Comparison of ENCODE assay signal across 21 cellular contexts in the genomic region with DNA sequence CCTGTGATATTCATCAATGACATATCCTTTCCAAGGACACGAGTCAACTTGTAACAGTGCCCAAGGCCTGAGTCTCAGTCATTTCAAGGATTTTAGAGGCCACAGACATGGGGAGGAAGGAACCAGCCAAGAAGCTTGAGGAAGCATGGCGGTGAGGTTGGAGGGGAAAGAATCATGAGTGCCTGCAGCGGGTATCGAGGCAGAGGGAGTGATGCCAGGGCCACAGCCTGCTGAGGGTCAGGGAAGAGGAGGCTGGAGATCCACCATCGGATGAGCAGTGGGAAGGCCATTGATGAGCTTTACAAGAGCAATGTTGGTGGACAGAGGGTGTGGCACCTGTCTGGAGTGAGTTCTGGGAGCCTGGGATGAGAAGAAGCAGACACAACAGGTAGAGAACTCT.
"Had no signal": no experiment of that assay in that cellular context is flagged by ENCODE, and none has a peak within 500 bp of the region (broad histone marks: within the 10 kb centered on the region; RNA-seq: fewer than 3 reads in every experiment).

No MANE protein-coding gene starts in this region.

- DNase-seq: colonic mucosa; dermis blood vessel endothelial cell; esophagus squamous epithelium; foreskin fibroblast; head of caudate nucleus; hippocampal formation; kidney glomerular epithelial cell; mammary epithelial cell; occipital lobe; right lobe of liver; stimulated activated CD4-positive, alpha-beta T cell treated with anti-CD3 and anti-CD28 coated beads, Interleukin-15, amount 100 ng/mL, for 24 hours; stimulated activated CD4-positive, alpha-beta T cell treated with anti-CD3 and anti-CD28 coated beads, Interleukin-1b, Interleukin-23, amount 100 ng/mL, for 48 hours; stimulated activated CD4-positive, alpha-beta T cell treated with anti-CD3 and anti-CD28 coated beads, Interleukin-4, amount 100 ng/mL, for 24 hours; stimulated activated naive CD4-positive, alpha-beta T cell treated with Interleukin-2 at 50 U/mL for 16 hours; thyroid gland had no signal

- H3K9me3 ChIP-seq: colonic mucosa, esophagus squamous epithelium, mucosa of descending colon, pancreas, prostate gland, right lobe of liver, thyroid gland had no signal

- FAIRE-seq: pancreas, urothelium cell line had no signal

- H3K36me3 ChIP-seq: colonic mucosa, esophagus squamous epithelium, pancreas, prostate gland, right lobe of liver, thyroid gland had no signal

- H3K4me3 Mint-ChIP-seq: naive thymus-derived CD8-positive, alpha-beta T cell; type B pancreatic cell had no signal

- H3K4me1 ChIP-seq: colonic mucosa, esophagus squamous epithelium, pancreas, prostate gland, right lobe of liver, thyroid gland had no signal

- H3K4me3 ChIP-seq: colonic mucosa, esophagus squamous epithelium, mucosa of descending colon, pancreas, prostate gland, right lobe of liver, thyroid gland had no signal

- H3K27me3 ChIP-seq: colonic mucosa, esophagus squamous epithelium, right lobe of liver, thyroid gland had no signal

- H3K36me3 Mint-ChIP-seq: naive thymus-derived CD8-positive, alpha-beta T cell; type B pancreatic cell had no signal

- H3K9me3 Mint-ChIP-seq: naive thymus-derived CD8-positive, alpha-beta T cell; type B pancreatic cell had no signal

- H3K27ac Mint-ChIP-seq: type B pancreatic cell had no signal

- H3K27ac ChIP-seq: colonic mucosa, esophagus squamous epithelium, pancreas, prostate gland, right lobe of liver, thyroid gland had no signal

- ATAC-seq: mucosa of descending colon; naive thymus-derived CD8-positive, alpha-beta T cell; pancreas; right lobe of liver had no signal
